ENCODE assay signal across 8 cellular contexts in genomic region chr2:38750793-38751042, GRCh38. TPM values are rescaled to one million over a fixed set of nuclear protein-coding genes. Genes with fewer than 3 reads are reported as not detected.
DNase-seq lines count a peak whose midpoint lies in the region; ATAC-seq lines count a peak whose summit lies in the region.

No MANE protein-coding gene starts in this region.

- no peaks in the 10 kb centered on the region for H3K27me3 Mint-ChIP-seq in naive B cell

- peak overlapping the region; percentile 94 to 100 (median 99) for H3K4me3 Mint-ChIP-seq in naive B cell

- H3K36me3 Mint-ChIP-seq in naive B cell = peaks cover 37 to 38% of the 10 kb centered on the region in 2 donors

- DNase-seq in NCI-H2029 (lab: John Stamatoyannopoulos, UW) (peak; percentile 39), NCI-H2029 treated with DMSO at 0.1 percent for 48 hours (lab: John Stamatoyannopoulos, UW) (no peak), NCI-H69 (lab: John Stamatoyannopoulos, UW) (peak; percentile 71), activated T-cell treated with anti-CD3 and anti-CD28 coated beads for 4 hours (peak; percentile 61), naive B cell (no peak)
- peak in 4 of 6 experiments; percentile 71 to 89 (median 82) for DNase-seq in stimulated activated naive CD4-positive, alpha-beta T cell (lab: John Stamatoyannopoulos, UW)

- H3K27ac Mint-ChIP-seq in naive B cell = peak overlapping the region; percentile 99 to 100 (median 100)

- peaks cover 34 to 63% (median 54%) of the 10 kb centered on the region in 3 donors for H3K4me1 Mint-ChIP-seq in naive B cell

- H3K9me3 Mint-ChIP-seq in naive B cell = peaks cover 0 to 3% (median 0%) of the 10 kb centered on the region in 7 donors

- ATAC-seq in HG02973 (IDR thresholded peaks at IDR 0.05; ENCODE audit: unreplicated experiment) (peak; percentile 26), esophagus mucosa (peak; percentile 64), naive B cell (ENCODE audit: low read depth in 2 of 2) (peak; percentile 52 to 54)

RNA-seq across cellular contexts. Expression of gene SRSF7, which starts 0.4 kb away (rescaled TPM):
- total RNA-seq in esophagus mucosa = 96.2 TPM
- polyA plus RNA-seq in naive B cell (ENCODE audit: low read depth in 6 of 6) = 100 to 1,000 TPM; 164 to 306 (median 228) TPM

RNA-seq across cellular contexts. Expression of gene GEMIN6, which starts 27.3 kb away (rescaled TPM):
- 7.9 TPM for total RNA-seq in esophagus mucosa
- 10 to 100 TPM in 4 of 6 donors, 1 to 10 TPM in 2; 5.7 to 17.9 (median 14.9) TPM for polyA plus RNA-seq in naive B cell (ENCODE audit: low read depth in 6 of 6)

Comparison
In these comparisons a context has a peak if more than half of its experiments do, and no peak if none do; other contexts are left out.
1. DNase-seq: peak in NCI-H2029 (single experiment), NCI-H69 (single experiment), activated T-cell treated with anti-CD3 and anti-CD28 coated beads for 4 hours (single experiment) and stimulated activated naive CD4-positive, alpha-beta T cell (4 of 6); none in NCI-H2029 treated with DMSO at 0.1 percent for 48 hours (single experiment) and naive B cell (single experiment).
2. Peak in every context shown above with its lines, with median percentiles within 50 percentile points of each other: ATAC-seq.